ENCODE assay signal across 19 cellular contexts in the genomic region with DNA sequence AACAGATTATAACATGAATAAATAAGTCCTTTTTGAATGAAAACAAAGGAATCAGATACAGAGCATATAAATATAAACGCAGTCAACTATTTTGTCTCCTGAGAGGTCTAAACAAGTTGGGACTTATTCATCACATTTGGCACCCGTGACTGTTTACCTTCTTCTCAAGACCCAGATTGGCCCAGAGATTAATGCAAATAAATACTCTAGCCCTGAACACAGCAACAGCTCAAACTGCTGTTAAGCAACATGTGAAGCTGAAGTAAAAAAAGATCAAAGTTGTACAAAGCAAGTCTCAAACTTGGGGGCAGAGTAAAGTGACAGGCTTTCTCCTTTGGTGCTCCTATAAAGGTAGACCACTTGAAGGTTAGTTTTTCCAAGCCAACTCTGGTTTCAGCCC.
DNase-seq lines count a peak whose midpoint lies in the region; ATAC-seq and TF ChIP-seq lines count a peak whose summit lies in the region.
"Had no signal": no experiment of that assay in that cellular context is flagged by ENCODE, and none has a peak within 500 bp of the region (broad histone marks: within the 10 kb centered on the region; RNA-seq: fewer than 3 reads in every experiment).

No MANE protein-coding gene starts in this region.

- DNase-seq in NCI-H1694 (lab: John Stamatoyannopoulos, UW) = peak; percentile 2
- DNase-seq in NCI-H1694 treated with DMSO at 0.1 percent for 48 hours (lab: John Stamatoyannopoulos, UW) = no peak
- DNase-seq in NCI-H774 (lab: John Stamatoyannopoulos, UW) = peak; percentile 59
- DNase-seq in foreskin keratinocyte = peak; percentile 32 to 61
- peak; percentile 45 for DNase-seq in ureter (ENCODE audit: low spot score)
- no peak for DNase-seq in COR-L47 (lab: John Stamatoyannopoulos, UW)
- no peak for DNase-seq in cardiac septum (ENCODE audit: low spot score)
- DNase-seq: 8988T; activated CD4-positive, alpha-beta memory T cell treated with anti-CD3 and anti-CD28 coated beads, Interleukin-2, amount 10 ng/mL, durations not matched to agents 7 days and 5 days; effector CD4-positive, alpha-beta T cell; left colon; NCI-H1092 treated with DMSO at 0.1 percent for 48 hours; Peyer's patch; SW 1271; tibial artery had no signal

- no peaks in the 10 kb centered on the region for H3K4me1 ChIP-seq in foreskin keratinocyte
- H3K4me1 ChIP-seq: BLaER1 treated with 17β-estradiol and CSF1 and Interleukin-3, amounts not matched to agents 10 nM and 100 nM; parathyroid adenoma; Peyer's patch; tibial artery had no signal

- ATAC-seq in foreskin keratinocyte = no peak
- ATAC-seq in HG02678 (IDR thresholded peaks at IDR 0.05; ENCODE audit: unreplicated experiment) = no peak
- ATAC-seq: left colon had no signal

- no peak for TF ChIP-seq CTCF in foreskin keratinocyte (conservative IDR thresholded peaks at IDR 0.05)

- intact Hi-C loops in cardiac septum (cut with DNase I) = no loop called here

- H3K27me3 ChIP-seq in foreskin keratinocyte = no peaks in the 10 kb centered on the region
- H3K27me3 ChIP-seq: BLaER1 treated with 17β-estradiol and CSF1 and Interleukin-3, amounts not matched to agents 10 nM and 100 nM; cardiac muscle cell; Peyer's patch had no signal

- no peak overlapping the region for H3K27ac ChIP-seq in foreskin keratinocyte
- H3K27ac ChIP-seq: BLaER1 treated with 17β-estradiol and CSF1 and Interleukin-3, amounts not matched to agents 10 nM and 100 nM; cardiac muscle cell; parathyroid adenoma; Peyer's patch; tibial artery had no signal

Comparison
In these comparisons a context has a peak if more than half of its experiments do, and no peak if none do; other contexts are left out.
1. DNase-seq: peak in NCI-H1694 (single experiment), NCI-H774 (single experiment), foreskin keratinocyte (2 of 2) and ureter (single experiment); none in NCI-H1694 treated with DMSO at 0.1 percent for 48 hours (single experiment), COR-L47 (single experiment) and cardiac septum (single experiment).